30 cellular contexts compared by ENCODE assay signal in the genomic region with DNA sequence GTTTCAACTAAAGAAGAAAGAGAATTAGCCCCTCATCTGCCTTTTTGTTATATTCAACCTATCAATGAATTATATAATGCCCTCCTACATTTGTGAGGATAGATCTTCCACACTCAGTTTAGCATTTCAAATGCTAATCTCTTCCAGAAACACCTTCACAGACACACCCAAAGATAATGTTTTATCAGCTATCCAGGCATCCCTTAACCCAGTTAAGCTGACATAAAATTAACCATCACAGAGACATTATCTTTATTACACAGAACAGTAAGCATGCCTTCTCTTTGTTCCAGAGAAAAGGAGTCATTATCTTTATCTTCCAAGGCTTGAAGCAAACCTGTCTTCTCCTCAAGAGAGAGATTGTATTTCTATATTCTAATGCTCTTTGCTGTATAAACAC. TPM values are rescaled to one million over a fixed set of nuclear protein-coding genes. Genes with fewer than 3 reads are reported as not detected.
"Had no signal": no experiment of that assay in that cellular context is flagged by ENCODE, and none has a peak within 500 bp of the region (broad histone marks: within the 10 kb centered on the region; RNA-seq: fewer than 3 reads in every experiment).

No MANE protein-coding gene starts in this region.

- DNase-seq: activated B cell treated with CpG ODN at 0.5 μM for 24 hours; activated CD4-positive, alpha-beta memory T cell treated with anti-CD3 and anti-CD28 coated beads for 36 hours; activated CD4-positive, alpha-beta T cell treated with anti-CD3 and anti-CD28 coated beads for 36 hours; activated CD4-positive, alpha-beta T cell treated with anti-CD3 and anti-CD28 coated beads, Interleukin-2, amount 10 ng/mL, durations not matched to agents 24 days and 14 days; activated CD4-positive, CD25-positive, alpha-beta regulatory T cell treated with anti-CD3 and anti-CD28 coated beads, Interleukin-2, amount 50 U/mL, for 72 hours; activated CD8-positive, alpha-beta memory T cell treated with anti-CD3 and anti-CD28 coated beads, Interleukin-2, amount 10 ng/mL, durations not matched to agents 7 days and 5 days; activated CD8-positive, alpha-beta memory T cell treated with anti-CD3 and anti-CD28 coated beads, Interleukin-2, amount 50 U/mL, for 4 hours; activated CD8-positive, alpha-beta T cell treated with anti-CD3 and anti-CD28 coated beads, Interleukin-2, amount 10 ng/mL, durations not matched to agents 7 days and 5 days; activated effector memory CD4-positive, alpha-beta T cell treated with anti-CD3 and anti-CD28 coated beads, Interleukin-2, amount 50 U/mL, for 16 hours; activated naive CD4-positive, alpha-beta T cell treated with anti-CD3 and anti-CD28 coated beads for 36 hours; activated naive CD8-positive, alpha-beta T cell treated with anti-CD3 and anti-CD28 coated beads for 36 hours; activated naive CD8-positive, alpha-beta T cell treated with anti-CD3 and anti-CD28 coated beads, Interleukin-2, amount 50 U/mL, for 24 hours; activated T-cell treated with anti-CD3 and anti-CD28 coated beads, Interleukin-2, amount 50 U/mL, for 1 hour; activated T-cell treated with anti-CD3 and anti-CD28 coated beads, Interleukin-2, amount 50 U/mL, for 48 hours; adrenal gland; amygdala; aorta; body of pancreas; cortex of kidney; dermis blood vessel endothelial cell; effector CD4-positive, alpha-beta T cell; effector memory CD8-positive, alpha-beta T cell; erythroblast; foreskin keratinocyte; gastrocnemius medialis; heart right ventricle; T-helper 17 cell; WERI-Rb-1 had no signal

- H3K4me1 ChIP-seq: adrenal gland, body of pancreas, esophagus muscularis mucosa, foreskin keratinocyte, gastrocnemius medialis, heart right ventricle had no signal

- H3K27me3 ChIP-seq: adrenal gland, body of pancreas, esophagus muscularis mucosa, foreskin keratinocyte, gastrocnemius medialis, heart right ventricle, hepatocyte had no signal

- H2AFZ ChIP-seq: hepatocyte had no signal

- H3K4me3 ChIP-seq: adrenal gland, body of pancreas, esophagus muscularis mucosa, gastrocnemius medialis, heart right ventricle, hepatocyte had no signal

- H3K4me2 ChIP-seq: hepatocyte had no signal

- H3K27ac ChIP-seq: adrenal gland, body of pancreas, esophagus muscularis mucosa, foreskin keratinocyte, gastrocnemius medialis, heart right ventricle, hepatocyte, WERI-Rb-1 had no signal

- H3K79me2 ChIP-seq: hepatocyte had no signal

- H3K36me3 ChIP-seq: adrenal gland, esophagus muscularis mucosa, gastrocnemius medialis, heart right ventricle, WERI-Rb-1 had no signal

- H3K9me3 ChIP-seq: adrenal gland, body of pancreas, gastrocnemius medialis had no signal

RNA-seq across cellular contexts. Expression of gene PCDH20, which starts 53.1 kb away (rescaled TPM):
- polyA plus RNA-seq: foreskin keratinocyte had no signal
